Comparison of ENCODE assay signal across 28 cellular contexts in genomic region chr19:20471441-20471840, GRCh38.
"Had no signal": no experiment of that assay in that cellular context is flagged by ENCODE, and none has a peak within 500 bp of the region (broad histone marks: within the 10 kb centered on the region; RNA-seq: fewer than 3 reads in every experiment).

No MANE protein-coding gene starts in this region.

- H3K9me3 ChIP-seq: pancreas, prostate gland, transverse colon had no signal

- H3K36me3 ChIP-seq: heart right ventricle, pancreas, prostate gland, suprapubic skin, transverse colon, upper lobe of left lung had no signal

- H3K4me1 Mint-ChIP-seq: memory B cell had no signal

- DNase-seq: glutamatergic neuron; heart right ventricle; islet precursor cell; kidney glomerular epithelial cell; left cardiac atrium; midbrain; mucosa of descending colon; naive thymus-derived CD4-positive, alpha-beta T cell; posterior cingulate gyrus; retina; stimulated activated CD4-positive, alpha-beta T cell treated with anti-CD3 and anti-CD28 coated beads, Interleukin-12 subunit alpha, Interleukin-12 subunit beta, amount 100 ng/mL, for 4 hours; stimulated activated CD4-positive, alpha-beta T cell treated with anti-CD3 and anti-CD28 coated beads, Interleukin-15, amount 100 ng/mL, for 24 hours; stimulated activated CD4-positive, alpha-beta T cell treated with anti-CD3 and anti-CD28 coated beads, Interleukin-2, amount 100 ng/mL, for 24 hours; stimulated activated CD4-positive, alpha-beta T cell treated with anti-CD3 and anti-CD28 coated beads, Interleukin-4, amount 100 ng/mL, for 1 hour; stimulated activated naive CD4-positive, alpha-beta T cell; transverse colon had no signal

- H3K4me3 Mint-ChIP-seq: memory B cell; naive thymus-derived CD4-positive, alpha-beta T cell; natural killer cell treated with Interleukin-12 subunit alpha and Interleukin-12 subunit beta and Interleukin-15 and Interleukin-18, amount 100 ng/mL, for 72 hours; stimulated activated naive CD8-positive, alpha-beta T cell treated with anti-CD3 and anti-CD28 coated beads, Interleukin-15, Interleukin-2, amounts not matched to agents 100 ng/mL and 50 ng/mL, for 24 hours had no signal

- H2AFZ ChIP-seq: hepatocyte had no signal

- H3K27me3 ChIP-seq: heart right ventricle, hepatocyte, pancreas, suprapubic skin, transverse colon, upper lobe of left lung had no signal

- H3K79me2 ChIP-seq: hepatocyte had no signal

- ATAC-seq: heart right ventricle; left cardiac atrium; left lobe of liver; mucosa of descending colon; naive thymus-derived CD4-positive, alpha-beta T cell; natural killer cell treated with Interleukin-12 subunit alpha and Interleukin-12 subunit beta and Interleukin-15 and Interleukin-18, amount 100 ng/mL, for 72 hours; right cardiac atrium; sciatic nerve had no signal

- H3K27me3 Mint-ChIP-seq: naive thymus-derived CD4-positive, alpha-beta T cell; natural killer cell treated with Interleukin-12 subunit alpha and Interleukin-12 subunit beta and Interleukin-15 and Interleukin-18, amount 100 ng/mL, for 72 hours; stimulated activated naive CD8-positive, alpha-beta T cell treated with anti-CD3 and anti-CD28 coated beads, Interleukin-15, Interleukin-2, amounts not matched to agents 100 ng/mL and 50 ng/mL, for 24 hours had no signal

- H3K4me3 ChIP-seq: heart right ventricle, hepatocyte, mucosa of descending colon, pancreas, prostate gland, skin epidermis, suprapubic skin, transverse colon, upper lobe of left lung had no signal

- H3K27ac Mint-ChIP-seq: memory B cell; naive thymus-derived CD4-positive, alpha-beta T cell; natural killer cell treated with Interleukin-12 subunit alpha and Interleukin-12 subunit beta and Interleukin-15 and Interleukin-18, amount 100 ng/mL, for 72 hours; stimulated activated naive CD8-positive, alpha-beta T cell treated with anti-CD3 and anti-CD28 coated beads, Interleukin-15, Interleukin-2, amounts not matched to agents 100 ng/mL and 50 ng/mL, for 24 hours had no signal

- H3K27ac ChIP-seq: heart right ventricle, hepatocyte, prostate gland, skin epidermis, suprapubic skin, transverse colon had no signal

- H3K4me2 ChIP-seq: hepatocyte had no signal

- H3K4me1 ChIP-seq: heart right ventricle, prostate gland, suprapubic skin, transverse colon had no signal
